ENCODE assay signal across 9 cellular contexts in genomic region chr13:39167018-39167417, GRCh38.
"Had no signal": no experiment of that assay in that cellular context is flagged by ENCODE, and none has a peak within 500 bp of the region (broad histone marks: within the 10 kb centered on the region; RNA-seq: fewer than 3 reads in every experiment).

No MANE protein-coding gene starts in this region.

- ATAC-seq: GM23338, HCT116 had no signal

- H3K27ac ChIP-seq: GM23248 had no signal

- H3K36me3 ChIP-seq: HAP-1 had no signal

- DNase-seq: GM23248, GOT3, H7, H9, HCEC 1CT, HFFc6 had no signal

- H3K4me3 ChIP-seq: GM23248, GM23338, HAP-1 had no signal

- H3K9me3 ChIP-seq: HAP-1 had no signal
